Comparison of ENCODE assay signal across 10 cellular contexts in the genomic region with DNA sequence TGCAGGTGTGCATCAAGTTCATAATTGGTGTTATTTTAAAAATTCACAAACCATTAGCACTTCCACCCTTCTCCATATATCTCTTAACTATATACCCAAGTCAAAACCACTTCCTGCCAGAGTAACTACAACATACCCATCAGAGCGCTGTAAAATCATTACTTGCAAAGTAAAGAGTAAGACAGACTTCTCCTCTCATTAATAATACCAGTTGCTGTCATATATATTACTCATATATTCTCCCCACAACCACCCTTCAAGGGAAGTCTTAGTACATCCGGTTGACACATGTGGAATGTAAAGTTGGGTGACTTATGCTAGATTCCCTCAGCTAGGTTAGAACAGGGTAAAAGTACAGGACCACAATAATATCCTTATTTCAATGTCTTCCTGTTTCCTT. TPM values are rescaled to one million over a fixed set of nuclear protein-coding genes. Genes with fewer than 3 reads are reported as not detected.
DNase-seq lines count a peak whose midpoint lies in the region; ATAC-seq and TF ChIP-seq lines count a peak whose summit lies in the region.
"Had no signal": no experiment of that assay in that cellular context is flagged by ENCODE, and none has a peak within 500 bp of the region (broad histone marks: within the 10 kb centered on the region; RNA-seq: fewer than 3 reads in every experiment).

No MANE protein-coding gene starts in this region.

- intact Hi-C loops in psoas muscle (cut with DNase I) = no loop called here

- H3K36me3 ChIP-seq in psoas muscle (ENCODE audit: insufficient read depth in 1 of 2, low read depth in 1 of 2) = no peaks in the 10 kb centered on the region

- H3K4me1 ChIP-seq in psoas muscle = no peaks in the 10 kb centered on the region

- no peak for TF ChIP-seq CTCF in psoas muscle (IDR thresholded peaks at IDR 0.05)

- DNase-seq in NCI-H226 (peak; percentile 90), epithelial cell of prostate (ENCODE audit: low read depth, low spot score) (peak; percentile 74), cortex of kidney (lab: John Stamatoyannopoulos, UW) (no peak), HUDEP-2 (lab: John Stamatoyannopoulos, UW; ENCODE audit: unreplicated experiment in 76 of 76) (no peak), psoas muscle (no peak)
- DNase-seq in activated CD4-positive, alpha-beta T cell treated with anti-CD3 and anti-CD28 coated beads, Interleukin-2, amount 50 U/mL, for 4 hours = no peak
- DNase-seq: left cardiac atrium, NCI-H69 had no signal

- peaks cover 0 to 8% (median 8%) of the 10 kb centered on the region in 3 donors for H3K27me3 ChIP-seq in psoas muscle (ENCODE audit: insufficient read depth in 3 of 3, low read length in 2 of 3)

- ATAC-seq in GM18520 (IDR thresholded peaks at IDR 0.05; ENCODE audit: unreplicated experiment) = peak; percentile 48
- ATAC-seq in HG02642 (IDR thresholded peaks at IDR 0.05; ENCODE audit: poor library complexity, unreplicated experiment) = peak; percentile 45
- no peak for ATAC-seq in psoas muscle
- ATAC-seq: left cardiac atrium had no signal

- H3K4me3 ChIP-seq in psoas muscle = no peak overlapping the region

- H3K27ac ChIP-seq in epithelial cell of prostate = peak overlapping the region; percentile 90
- no peak overlapping the region for H3K27ac ChIP-seq in psoas muscle

- H3K9me3 ChIP-seq in psoas muscle = peaks cover 8% of the 10 kb centered on the region

- 86 to 93% (median 87%) methylated on average over 2 of the region's 2 CpGs for WGBS in psoas muscle, 3 donors

RNA-seq across cellular contexts. Expression of a gene that starts 5.6 kb away (rescaled TPM):
- total RNA-seq in psoas muscle = 1 to 10 TPM in 2 of 4 donors, under 1 TPM in 1, not detected in 1; 0.75 to 4.8 (median 1.5) TPM
- polyA plus RNA-seq in psoas muscle = under 1 TPM in 2 of 3 donors, not detected in 1; 0.23 to 0.31 TPM

RNA-seq across cellular contexts. Expression of a gene that starts 10.1 kb away (rescaled TPM):
- total RNA-seq in psoas muscle = under 1 TPM; 0.74 to 0.81 (median 0.74) TPM
- 1 to 10 TPM in 2 of 3 donors, under 1 TPM in 1; 0.63 to 3.0 (median 1.5) TPM for polyA plus RNA-seq in psoas muscle

RNA-seq across cellular contexts. Expression of a gene that starts 13.9 kb away (rescaled TPM):
- 10 to 100 TPM; 13.5 to 16.8 (median 15.8) TPM for total RNA-seq in psoas muscle
- polyA plus RNA-seq in psoas muscle = 10 to 100 TPM; 10.1 to 16.8 (median 10.5) TPM

RNA-seq across cellular contexts. Expression of a gene that starts 53.4 kb away (rescaled TPM):
- not detected for total RNA-seq in psoas muscle
- polyA plus RNA-seq in psoas muscle = under 1 TPM in 1 of 3 donors, not detected in 2; 0.01 TPM

RNA-seq across cellular contexts. Expression of a gene that starts 53.4 kb away (rescaled TPM):
- total RNA-seq in psoas muscle = under 1 TPM; 0.26 to 0.69 (median 0.49) TPM
- 1 to 10 TPM in 1 of 3 donors, under 1 TPM in 2; 0.23 to 1.7 (median 0.26) TPM for polyA plus RNA-seq in psoas muscle

Comparison
In these comparisons a context has a peak if more than half of its experiments do, and no peak if none do; other contexts are left out.
1. ATAC-seq: peak in GM18520 (single experiment) and HG02642 (single experiment); none in psoas muscle (0 of 4).
2. DNase-seq: peak in NCI-H226 (single experiment) and epithelial cell of prostate (single experiment); none in cortex of kidney (single experiment), HUDEP-2 (0 of 76), psoas muscle (0 of 2) and activated CD4-positive, alpha-beta T cell treated with anti-CD3 and anti-CD28 coated beads, Interleukin-2, amount 50 U/mL, for 4 hours (0 of 2).